In the genomic region with DNA sequence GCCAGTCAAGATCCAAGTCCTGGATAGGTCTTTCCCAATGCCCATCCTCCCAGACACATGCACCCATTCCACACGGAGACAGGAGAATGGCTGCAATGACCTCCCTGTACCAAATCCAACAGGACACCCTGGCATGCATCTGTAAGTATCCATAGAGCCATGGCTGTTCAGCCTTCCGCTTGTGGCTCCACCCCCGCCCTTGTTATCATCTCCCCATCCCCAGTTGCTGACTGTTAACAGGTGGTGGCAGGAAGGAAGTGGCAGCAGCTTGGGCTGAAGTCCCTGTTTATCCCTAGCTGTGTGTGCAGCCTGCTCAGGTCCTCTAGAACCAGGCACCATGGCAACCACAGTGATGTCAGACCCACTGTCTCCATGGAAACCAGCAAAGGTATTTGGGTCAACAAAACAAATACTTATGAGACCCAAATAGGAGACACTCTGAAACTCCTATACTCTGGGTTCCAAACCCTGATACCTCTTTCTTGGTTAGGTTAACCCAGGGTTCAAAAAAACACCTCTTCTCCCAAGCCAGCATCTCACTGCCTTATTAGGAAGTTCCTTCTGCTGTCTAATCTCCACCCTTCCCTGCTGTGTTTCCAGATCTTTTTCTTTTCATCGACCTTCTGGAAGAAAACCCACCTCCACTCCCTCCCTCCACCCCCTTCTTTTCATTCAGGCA, we compare ENCODE assay signal across 8 cellular contexts. TPM values are rescaled to one million over a fixed set of nuclear protein-coding genes. Genes with fewer than 3 reads are reported as not detected.
DNase-seq lines count a peak whose midpoint lies in the region; ATAC-seq and TF ChIP-seq lines count a peak whose summit lies in the region.

No MANE protein-coding gene starts in this region.

- in situ Hi-C loops in Caki2 (cut with HindIII; ENCODE audit: low pct_unique_long_range_greater_than_20kb, low sequenced_read_pairs): no loop called here

- peaks cover 23 to 66% of the 10 kb centered on the region in 2 donors for H3K4me1 ChIP-seq in left lung

- DNase-seq in Caki2 (ENCODE audit: low read depth): peak; percentile 49
- peak; percentile 37 to 91 (median 75) for DNase-seq in NCI-H1417 (lab: John Stamatoyannopoulos, UW)
- peak; percentile 97 for DNase-seq in cerebellar cortex (ENCODE audit: low spot score)
- DNase-seq in left lung: no peak
- peak; percentile 59 for DNase-seq in stimulated activated CD4-positive, alpha-beta T cell treated with anti-CD3 and anti-CD28 coated beads, Interleukin-4, amount 100 ng/mL, for 1 hour

- ATAC-seq in GM21576 (IDR thresholded peaks at IDR 0.05; ENCODE audit: unreplicated experiment): peak; percentile 68
- peak; percentile 42 for ATAC-seq in left lung
- no peak for ATAC-seq in GM18861 (IDR thresholded peaks at IDR 0.05; ENCODE audit: unreplicated experiment)

- no peaks in the 10 kb centered on the region for H3K27me3 ChIP-seq in left lung

- H3K36me3 ChIP-seq in left lung: peaks cover 0 to 31% of the 10 kb centered on the region in 2 donors

- H3K4me3 ChIP-seq in WI38 (ENCODE audit: low read depth, low read length) (peak overlapping the region; percentile 67), left lung (peak overlapping the region; percentile 50 to 58)

- intact Hi-C loops in left lung (cut with DNase I): loop anchor here in 1 of 2 donors (10.0 kb wide), 1 partner anchor 110 kb away; the partner anchor contains the start of gene EFNA4

- TF ChIP-seq CTCF in WI38 (IDR thresholded peaks at IDR 0.05; ENCODE audit: low read depth, low read length) (no peak), left lung (IDR thresholded peaks at IDR 0.05) (no peak)

- H3K9me3 ChIP-seq in left lung: no peaks in the 10 kb centered on the region

- peak overlapping the region; percentile 81 to 88 for H3K27ac ChIP-seq in left lung

RNA-seq across cellular contexts. Expression of gene PBXIP1, which starts 0.7 kb away (rescaled TPM):
- total RNA-seq in Caki2 (2014; rRNA removed; shearing (Covaris generic); ENCODE audit: low replicate concordance): 19.2 and 33.0 TPM in 2 replicates
- total RNA-seq in left lung: 10 to 100 TPM; 32.6 to 83.5 TPM

RNA-seq across cellular contexts. Expression of gene PYGO2, which starts 6.4 kb away (rescaled TPM):
- total RNA-seq in Caki2 (2014; rRNA removed; shearing (Covaris generic); ENCODE audit: low replicate concordance): 18.4 and 22.2 TPM in 2 replicates
- total RNA-seq in left lung: 10 to 100 TPM; 26.6 to 30.9 TPM

RNA-seq across cellular contexts. Expression of gene SHC1, which starts 15.4 kb away (rescaled TPM):
- 95.0 and 109 TPM in 2 replicates for total RNA-seq in Caki2 (2014; rRNA removed; shearing (Covaris generic); ENCODE audit: low replicate concordance)
- 100 to 1,000 TPM; 134 to 144 TPM for total RNA-seq in left lung

RNA-seq across cellular contexts. Expression of gene PMVK, which starts 18.7 kb away (rescaled TPM):
- 49.9 and 66.3 TPM in 2 replicates for total RNA-seq in Caki2 (2014; rRNA removed; shearing (Covaris generic); ENCODE audit: low replicate concordance)
- 10 to 100 TPM; 39.6 to 44.3 TPM for total RNA-seq in left lung

RNA-seq across cellular contexts. Expression of gene CKS1B, which starts 19.3 kb away (rescaled TPM):
- 166 and 305 TPM in 2 replicates for total RNA-seq in Caki2 (2014; rRNA removed; shearing (Covaris generic); ENCODE audit: low replicate concordance)
- 10 to 100 TPM; 29.7 to 40.8 TPM for total RNA-seq in left lung

Comparison
In these comparisons a context has a peak if more than half of its experiments do, and no peak if none do; other contexts are left out.
1. DNase-seq: peak in Caki2 (single experiment), NCI-H1417 (3 of 3), cerebellar cortex (single experiment) and stimulated activated CD4-positive, alpha-beta T cell treated with anti-CD3 and anti-CD28 coated beads, Interleukin-4, amount 100 ng/mL, for 1 hour (single experiment); none in left lung (0 of 2).